ENCODE assay signal across 1 cellular context in the genomic region with DNA sequence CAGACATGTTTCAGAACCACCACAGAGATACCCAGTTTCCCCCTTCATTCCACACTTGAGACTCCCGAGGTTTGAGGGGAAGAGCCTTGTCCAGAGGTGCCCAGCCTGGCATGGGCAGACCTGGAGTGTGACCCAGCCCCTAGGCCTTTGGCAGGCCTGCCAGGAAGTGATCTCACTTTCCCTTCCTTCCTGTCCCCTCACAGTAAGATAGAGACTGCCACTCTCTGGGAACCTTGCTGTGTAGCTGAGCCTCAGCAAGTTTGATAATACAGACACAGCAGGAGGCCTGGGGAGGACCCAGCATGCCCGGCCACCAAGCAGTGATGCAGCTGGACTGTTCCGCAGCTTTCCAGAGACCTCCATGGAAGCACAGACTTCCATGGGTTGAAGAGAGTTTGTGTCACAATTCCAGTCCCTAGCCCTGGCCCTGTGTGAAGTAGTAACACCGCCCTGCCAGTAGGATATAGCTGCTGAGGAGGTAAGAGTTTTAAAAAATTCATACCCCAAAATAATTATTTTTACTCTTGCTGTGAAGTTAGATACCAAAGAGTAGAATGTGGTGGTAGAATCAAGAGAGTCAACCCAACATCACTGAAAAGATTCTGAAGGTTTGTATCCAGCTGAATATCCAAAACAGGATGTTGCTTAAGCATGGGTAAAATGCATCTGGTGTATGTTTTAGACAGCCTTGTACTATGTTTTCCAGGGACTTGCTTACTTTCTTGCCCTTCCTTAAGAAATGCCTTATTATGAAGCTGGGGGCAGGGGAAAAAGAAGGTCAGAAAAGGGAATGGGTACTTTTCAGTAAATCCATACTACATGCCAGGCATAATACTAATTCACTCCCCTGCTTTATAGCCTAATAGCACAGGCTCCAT.
TF ChIP-seq lines count a peak whose summit lies in the region.

No MANE protein-coding gene starts in this region.

TF ChIP-seq in GM12878, 131 proteins besides CTCF, POLR2A, EP300 and RAD21 (continued from another document):
- TF ChIP-seq E2F8 (IDR thresholded peaks at IDR 0.05; ENCODE audit: low read depth, partially characterized antibody): no peak
- peak; percentile 33; the same call in 1 of the 2 replicates for TF ChIP-seq ZBTB40 (IDR thresholded peaks at IDR 0.05; ENCODE audit: borderline replicate concordance)
- TF ChIP-seq EED (IDR thresholded peaks at IDR 0.05; ENCODE audit: low read depth): peak; percentile 85
- 0 out of 2 replicates have a peak, but pooled peaks have one; percentile 14 for TF ChIP-seq IKZF1 (conservative IDR thresholded peaks at IDR 0.05)
- TF ChIP-seq HSF1 (IDR thresholded peaks at IDR 0.05; ENCODE audit: low read depth, low read length): no peak
- no peak for TF ChIP-seq HDAC2 (IDR thresholded peaks at IDR 0.05)
- no peak for TF ChIP-seq BRCA1 (IDR thresholded peaks at IDR 0.05; ENCODE audit: low read depth, low read length)
- TF ChIP-seq SP1 (IDR thresholded peaks at IDR 0.05; ENCODE audit: low read depth, low read length): no peak
- peak; percentile 26; the same call in 1 of the 2 replicates for TF ChIP-seq NFIC (IDR thresholded peaks at IDR 0.05; ENCODE audit: low read depth, low read length)
- no peak for TF ChIP-seq POU2F2 (IDR thresholded peaks at IDR 0.05; ENCODE audit: borderline replicate concordance, low read depth, low read length)
- no peak for TF ChIP-seq NRF1 (conservative IDR thresholded peaks at IDR 0.05; ENCODE audit: low read depth, low read length)
- no peak for TF ChIP-seq TBL1XR1 (IDR thresholded peaks at IDR 0.05; ENCODE audit: low read depth, low read length)
